In genomic region chr4:53902786-53903185, GRCh38 we compare ENCODE assay signal across 22 cellular contexts.
DNase-seq lines count a peak whose midpoint lies in the region; ATAC-seq and TF ChIP-seq lines count a peak whose summit lies in the region.
"Had no signal": no experiment of that assay in that cellular context is flagged by ENCODE, and none has a peak within 500 bp of the region (broad histone marks: within the 10 kb centered on the region; RNA-seq: fewer than 3 reads in every experiment).

No MANE protein-coding gene starts in this region.

- H3K36me3 Mint-ChIP-seq in neural progenitor cell, result no peaks in the 10 kb centered on the region
- H3K36me3 Mint-ChIP-seq in activated CD8-positive, alpha-beta T cell treated with anti-CD3 and anti-CD28 coated beads, Interleukin-2, amount 10 ng/mL, durations not matched to agents 7 days and 5 days (ENCODE audit: low read depth), result no peaks in the 10 kb centered on the region
- H3K36me3 Mint-ChIP-seq: CD8-positive, alpha-beta T cell had no signal

- peaks cover 2% of the 10 kb centered on the region for H3K27me3 Mint-ChIP-seq in neural progenitor cell (ENCODE audit: insufficient read depth, low read depth)
- peaks cover 21% of the 10 kb centered on the region for H3K27me3 Mint-ChIP-seq in activated CD8-positive, alpha-beta T cell treated with anti-CD3 and anti-CD28 coated beads, Interleukin-2, amount 10 ng/mL, durations not matched to agents 7 days and 5 days (ENCODE audit: low read depth)

- CTCF ChIA-PET in IMR-90 (lab: Yijun Ruan, JAX) (interaction anchor here (0.6 kb wide), 1 partner anchor 197 kb away, joined by 3 read pairs; no protein-coding TSS in a partner anchor), mammary epithelial cell (lab: Charles Lee; ENCODE audit: low non-redundant PET) (no interaction called here)
- CTCF ChIA-PET in activated CD8-positive, alpha-beta T cell treated with anti-CD3 and anti-CD28 coated beads, Interleukin-2, amount 10 ng/mL, durations not matched to agents 7 days and 5 days (lab: Charles Lee), result no interaction called here

- no peak overlapping the region for H2BK20ac ChIP-seq in IMR-90 (ENCODE audit: low read depth, low read length)

- no peaks in the 10 kb centered on the region for H4K20me1 ChIP-seq in IMR-90 (ENCODE audit: insufficient read depth, low read length)
- H4K20me1 ChIP-seq in mammary epithelial cell (ENCODE audit: insufficient read depth, low read length), result no peaks in the 10 kb centered on the region
- H4K20me1 ChIP-seq in neural progenitor cell (ENCODE audit: low read depth), result no peaks in the 10 kb centered on the region

- no peak overlapping the region for H3K27ac Mint-ChIP-seq in neural progenitor cell
- H3K27ac Mint-ChIP-seq in activated CD8-positive, alpha-beta T cell treated with anti-CD3 and anti-CD28 coated beads, Interleukin-2, amount 10 ng/mL, durations not matched to agents 7 days and 5 days, result no peak overlapping the region
- H3K27ac Mint-ChIP-seq: B cell; CD8-positive, alpha-beta T cell had no signal

- no peaks in the 10 kb centered on the region for H3F3A ChIP-seq in neural progenitor cell (ENCODE audit: low read depth)

- no peak overlapping the region for H3K18ac ChIP-seq in IMR-90 (ENCODE audit: low read depth, low read length)

- no peak overlapping the region for H3K14ac ChIP-seq in IMR-90 (replicated peaks; ENCODE audit: low read depth, low read length)

- H2AFZ ChIP-seq in IMR-90 (replicated peaks; ENCODE audit: low read length, poor library complexity) (no peak overlapping the region), mammary epithelial cell (ENCODE audit: low read depth, low read length) (no peak overlapping the region), neural progenitor cell (replicated peaks) (peak overlapping the region; percentile 50)

- H3K79me2 ChIP-seq in mammary epithelial cell (ENCODE audit: insufficient read depth, low read length), result no peaks in the 10 kb centered on the region
- H3K79me2 ChIP-seq in neural progenitor cell (ENCODE audit: low read depth), result no peaks in the 10 kb centered on the region

- H4K5ac ChIP-seq in IMR-90 (ENCODE audit: low read depth, low read length), result no peak overlapping the region

- TF ChIP-seq POLR2A in IMR-90 (IDR thresholded peaks at IDR 0.05; ENCODE audit: low read depth, low read length), result no peak

- H4K91ac ChIP-seq in IMR-90 (ENCODE audit: insufficient read depth, low read depth, low read length), result no peak overlapping the region

- WGBS in IMR-90 (ENCODE audit: extremely low coverage in 2 of 2, insufficient read length in 1 of 2), 2 experiments, result no CpG with 5 or more reads among the region's 2 CpGs
- WGBS in mammary epithelial cell (ENCODE audit: low coverage, missing lambda C conversion rate), result 39% methylated on average over 2 of the region's 2 CpGs

- no peak overlapping the region for H2BK5ac ChIP-seq in IMR-90 (ENCODE audit: low read depth, low read length, poor library complexity, severe bottlenecking)

- peaks cover 3% of the 10 kb centered on the region; the same call in 1 of the 2 replicates for H3K9me1 ChIP-seq in IMR-90 (ENCODE audit: insufficient read depth, low read length)

- H3K36me3 ChIP-seq in IMR-90 (ENCODE audit: control insufficient read depth, insufficient read depth, low read length) (no peaks in the 10 kb centered on the region), mammary epithelial cell (ENCODE audit: insufficient read depth, low read length) (no peaks in the 10 kb centered on the region), neural progenitor cell (no peaks in the 10 kb centered on the region)
- H3K36me3 ChIP-seq: SJCRH30 had no signal

- H3K4me2 ChIP-seq in IMR-90 (ENCODE audit: low read depth, low read length), result no peak overlapping the region
- no peak overlapping the region for H3K4me2 ChIP-seq in mammary epithelial cell (ENCODE audit: insufficient read depth, low read depth, low read length)
- no peak overlapping the region for H3K4me2 ChIP-seq in neural progenitor cell

- in situ Hi-C loops in IMR-90 (cut with MboI; ENCODE audit: low sequenced_read_pairs), result loop anchor here (10.0 to 25.0 kb wide), 2 partner anchors 715 to 888 kb away; no protein-coding TSS in a partner anchor
- in situ Hi-C loops in mammary epithelial cell (cut with MboI; ENCODE audit: low sequenced_read_pairs in 2 of 2), result no loop called here

- H3K27me3 ChIP-seq in IMR-90 (ENCODE audit: control insufficient read depth, insufficient read depth, low read length) (no peaks in the 10 kb centered on the region), mammary epithelial cell (ENCODE audit: insufficient read depth, low read length) (no peaks in the 10 kb centered on the region), neural progenitor cell (peaks cover 10% of the 10 kb centered on the region)
- H3K27me3 ChIP-seq: SJCRH30 had no signal

- 0 out of 2 replicates have a peak overlapping the region, but pooled peaks have one; percentile 38 for H2AK5ac ChIP-seq in IMR-90 (ENCODE audit: low read depth, low read length)

- H3K4me1 ChIP-seq in IMR-90 (ENCODE audit: control insufficient read depth, insufficient read depth, low read length), result peaks cover 17% of the 10 kb centered on the region
- H3K4me1 ChIP-seq in mammary epithelial cell (ENCODE audit: insufficient read depth, low read length), result peaks cover 22% of the 10 kb centered on the region
- peaks cover 11% of the 10 kb centered on the region for H3K4me1 ChIP-seq in neural progenitor cell

- DNase-seq in IMR-90 (no peak), mammary epithelial cell (peak; percentile 57), fibroblast of gingiva (ENCODE audit: low read depth) (peak; percentile 23), neural progenitor cell (ENCODE audit: low spot score) (no peak), HPDE6-E6E7 (ENCODE audit: extremely low spot score) (no peak), glomerular visceral epithelial cell (ENCODE audit: extremely low spot score) (no peak)
- DNase-seq in activated CD8-positive, alpha-beta T cell treated with anti-CD3 and anti-CD28 coated beads, Interleukin-2, amount 10 ng/mL, durations not matched to agents 7 days and 5 days, result no peak
- DNase-seq: Caco-2; CD8-positive, alpha-beta T cell; DMS79 treated with DMSO at 0.1 percent for 48 hours; GF-D8; Karpas-422; NCI-H1105; NCI-H2029; NCI-H446; NCI-H524 treated with DMSO at 0.1 percent for 48 hours; NCI-H774; SJCRH30 had no signal

- H3K56ac ChIP-seq in IMR-90 (ENCODE audit: extremely low read depth, insufficient read depth, low read length), result no peak overlapping the region

- ATAC-seq in IMR-90 (ENCODE audit: low read depth), result no peak
- ATAC-seq in activated CD8-positive, alpha-beta T cell treated with anti-CD3 and anti-CD28 coated beads, Interleukin-2, amount 10 ng/mL, durations not matched to agents 7 days and 5 days, result no peak
- ATAC-seq: CD8-positive, alpha-beta T cell; SK-N-SH treated with all-trans-retinoic acid at 6 μM for 48 hours had no signal

- no peak for TF ChIP-seq RAD21 in IMR-90 (IDR thresholded peaks at IDR 0.05; ENCODE audit: low read length)

- 0 out of 4 replicates have a peak, but pooled peaks cover 0 to 4% of the 10 kb centered on the region in 2 experiments for H3K79me1 ChIP-seq in IMR-90 (ENCODE audit: low read depth in 1 of 2, low read length in 2 of 2)

- H3K9me3 Mint-ChIP-seq in neural progenitor cell, result no peaks in the 10 kb centered on the region
- H3K9me3 Mint-ChIP-seq in activated CD8-positive, alpha-beta T cell treated with anti-CD3 and anti-CD28 coated beads, Interleukin-2, amount 10 ng/mL, durations not matched to agents 7 days and 5 days (ENCODE audit: insufficient read depth), result no peaks in the 10 kb centered on the region
- H3K9me3 Mint-ChIP-seq: CD8-positive, alpha-beta T cell had no signal

- no peak overlapping the region for H3K4ac ChIP-seq in IMR-90 (ENCODE audit: low read depth, low read length)

- POLR2A ChIA-PET in IMR-90 (lab: Charles Lee; ENCODE audit: unreplicated experiment), result no interaction called here
- POLR2A ChIA-PET in activated CD8-positive, alpha-beta T cell treated with anti-CD3 and anti-CD28 coated beads, Interleukin-2, amount 10 ng/mL, durations not matched to agents 7 days and 5 days (lab: Charles Lee), result no interaction called here

- H2BK120ac ChIP-seq in IMR-90 (ENCODE audit: low read depth, low read length), result no peak overlapping the region

- no TSS peak for BruUV-seq in IMR-90 (replicated peaks; lab: Mats Ljungman, UMichigan)
- no TSS peak for BruUV-seq in mammary epithelial cell (replicated peaks; lab: Mats Ljungman, UMichigan)

- intact Hi-C loops in IMR-90 (cut with micrococcal nuclease) (no loop called here), mammary epithelial cell (cut with micrococcal nuclease) (loop anchor here (10.0 kb wide), 1 partner anchor 888 kb away; no protein-coding TSS in a partner anchor)

- no peak for TF ChIP-seq CTCF in IMR-90 (conservative IDR thresholded peaks at IDR 0.05; ENCODE audit: low read depth, low read length)
- no peak for TF ChIP-seq CTCF in mammary epithelial cell (conservative IDR thresholded peaks at IDR 0.05 in 1 of 2, IDR thresholded peaks at IDR 0.05 in 1 of 2; ENCODE audit: extremely low read depth in 1 of 2, insufficient read depth in 1 of 2, low read depth in 1 of 2, low read length in 2 of 2)
- no peak for TF ChIP-seq CTCF in neural progenitor cell (IDR thresholded peaks at IDR 0.05)

- no peak overlapping the region for H2AK9ac ChIP-seq in IMR-90 (replicated peaks; ENCODE audit: low read depth, low read length, poor library complexity)

- no peak overlapping the region for H3K4me3 Mint-ChIP-seq in neural progenitor cell
- no peak overlapping the region for H3K4me3 Mint-ChIP-seq in activated CD8-positive, alpha-beta T cell treated with anti-CD3 and anti-CD28 coated beads, Interleukin-2, amount 10 ng/mL, durations not matched to agents 7 days and 5 days
- H3K4me3 Mint-ChIP-seq: B cell; CD8-positive, alpha-beta T cell had no signal

- H3K4me3 ChIP-seq in IMR-90 (ENCODE audit: insufficient read depth, low read depth, low read length) (no peak overlapping the region), mammary epithelial cell (replicated peaks in 1 of 3; ENCODE audit: insufficient read depth in 1 of 3, low read depth in 2 of 3, low read length in 3 of 3) (no peak overlapping the region), neural progenitor cell (no peak overlapping the region)
- H3K4me3 ChIP-seq: SJCRH30 had no signal

- no peak overlapping the region for H3K9ac ChIP-seq in IMR-90 (ENCODE audit: low read depth, low read length)
- H3K9ac ChIP-seq in mammary epithelial cell (ENCODE audit: insufficient read depth, low read length), result no peak overlapping the region
- no peak overlapping the region for H3K9ac ChIP-seq in neural progenitor cell

- dilution Hi-C loops in IMR-90 (cut with HindIII; ENCODE audit: low sequenced_read_pairs, unreplicated experiment), result no loop called here
- dilution Hi-C loops in mammary epithelial cell (cut with HindIII; ENCODE audit: low sequenced_read_pairs), result no loop called here

- no peak overlapping the region for H3K23ac ChIP-seq in IMR-90 (ENCODE audit: low read depth, low read length)

- H3K27ac ChIP-seq in IMR-90 (ENCODE audit: insufficient read depth, low read length) (no peak overlapping the region), mammary epithelial cell (ENCODE audit: insufficient read depth, low read depth, low read length) (no peak overlapping the region), neural progenitor cell (no peak overlapping the region)
- H3K27ac ChIP-seq: C4-2B, HL-60, SJCRH30 had no signal

- 0 out of 3 replicates have a peak overlapping the region, but pooled peaks have one; percentile 10 for H2BK15ac ChIP-seq in IMR-90 (ENCODE audit: low read depth, low read length)

- H3K9me3 ChIP-seq in IMR-90 (ENCODE audit: control insufficient read depth, insufficient read depth, low read length) (no peaks in the 10 kb centered on the region), mammary epithelial cell (replicated peaks; ENCODE audit: insufficient read depth, low read length) (no peaks in the 10 kb centered on the region), neural progenitor cell (ENCODE audit: low read depth) (no peaks in the 10 kb centered on the region)
- H3K9me3 ChIP-seq: Caco-2, SJCRH30 had no signal

- H4K8ac ChIP-seq in IMR-90 (ENCODE audit: low read depth in 2 of 2, low read length in 2 of 2), result no peak overlapping the region

- H3K4me1 Mint-ChIP-seq in neural progenitor cell, result peaks cover 23% of the 10 kb centered on the region
- peaks cover 3% of the 10 kb centered on the region for H3K4me1 Mint-ChIP-seq in activated CD8-positive, alpha-beta T cell treated with anti-CD3 and anti-CD28 coated beads, Interleukin-2, amount 10 ng/mL, durations not matched to agents 7 days and 5 days (ENCODE audit: low read depth)

Comparison
In these comparisons a context has a peak if more than half of its experiments do, and no peak if none do; other contexts are left out.
1. DNase-seq: peak in mammary epithelial cell (single experiment) and fibroblast of gingiva (single experiment); none in IMR-90 (single experiment), neural progenitor cell (single experiment), HPDE6-E6E7 (single experiment), glomerular visceral epithelial cell (single experiment) and activated CD8-positive, alpha-beta T cell treated with anti-CD3 and anti-CD28 coated beads, Interleukin-2, amount 10 ng/mL, durations not matched to agents 7 days and 5 days (single experiment).